ENCODE assay signal across 19 cellular contexts in the genomic region with DNA sequence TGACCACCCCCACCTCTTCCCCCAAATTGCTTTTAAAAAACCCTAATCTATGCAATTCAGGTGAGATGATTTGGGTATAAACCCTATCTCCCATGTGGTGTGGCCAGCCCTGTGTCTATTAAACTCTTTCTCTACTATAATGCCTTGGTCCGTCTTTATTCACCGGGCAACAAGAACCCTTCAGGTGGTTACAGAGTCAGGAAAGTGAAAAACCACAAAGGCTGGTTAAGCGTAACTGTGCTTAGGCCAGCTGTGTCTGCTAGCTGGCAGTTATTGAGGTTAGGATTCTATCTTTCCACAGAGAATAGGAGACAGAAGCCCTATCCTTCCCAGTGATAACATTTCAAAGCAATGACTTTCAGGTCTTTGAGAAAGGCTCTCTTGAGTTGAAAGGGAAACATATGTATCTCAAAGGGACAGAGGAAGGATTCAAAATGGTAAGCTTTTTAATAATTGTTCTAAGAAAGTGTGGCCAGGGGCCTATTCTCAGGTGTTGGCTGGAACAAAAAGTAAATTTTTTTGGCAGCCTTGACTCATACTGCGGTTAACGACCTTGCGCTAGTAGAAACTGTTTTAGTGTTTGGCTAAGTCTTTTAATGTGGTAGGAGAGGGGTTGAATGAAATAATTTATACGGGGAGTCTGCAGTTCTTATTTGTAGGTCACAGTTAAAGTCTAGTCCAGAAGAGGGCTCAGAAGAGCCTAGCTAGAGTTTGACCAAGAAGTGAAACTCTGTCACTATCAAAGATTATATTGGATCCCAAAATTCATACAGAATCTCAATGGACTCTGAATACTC.
"Had no signal": no experiment of that assay in that cellular context is flagged by ENCODE, and none has a peak within 500 bp of the region (broad histone marks: within the 10 kb centered on the region; RNA-seq: fewer than 3 reads in every experiment).

No MANE protein-coding gene starts in this region.

- H3K27ac Mint-ChIP-seq: mesothelial cell of epicardium, natural killer cell, type B pancreatic cell had no signal

- ATAC-seq: gastroesophageal sphincter, left lobe of liver, natural killer cell had no signal

- H3K27me3 ChIP-seq: right atrium auricular region, sigmoid colon, thyroid gland had no signal

- H3K9me3 ChIP-seq: esophagus muscularis mucosa, gastroesophageal sphincter, right atrium auricular region, suprapubic skin, thyroid gland had no signal

- H3K27me3 Mint-ChIP-seq: type B pancreatic cell had no signal

- DNase-seq: effector memory CD4-positive, alpha-beta T cell; foreskin fibroblast; glutamatergic neuron; islet precursor cell; natural killer cell; sigmoid colon; stimulated activated CD4-positive, alpha-beta T cell treated with anti-CD3 and anti-CD28 coated beads, Interleukin-2, amount 100 ng/mL, for 24 hours; stimulated activated naive CD4-positive, alpha-beta T cell; thyroid gland had no signal

- H3K4me1 ChIP-seq: esophagus muscularis mucosa, gastroesophageal sphincter, right atrium auricular region, sigmoid colon, suprapubic skin, thyroid gland had no signal

- H3K27ac ChIP-seq: epithelial cell of prostate, esophagus muscularis mucosa, gastroesophageal sphincter, right atrium auricular region, sigmoid colon, skin epidermis, suprapubic skin, thyroid gland had no signal

- H3K4me1 Mint-ChIP-seq: mesothelial cell of epicardium, natural killer cell, neural crest cell had no signal

- H3K4me3 Mint-ChIP-seq: mesothelial cell of epicardium, natural killer cell, neural crest cell, type B pancreatic cell had no signal

- H3K36me3 ChIP-seq: esophagus muscularis mucosa, gastroesophageal sphincter, right atrium auricular region, sigmoid colon, suprapubic skin, thyroid gland had no signal

- H3K9me3 Mint-ChIP-seq: type B pancreatic cell had no signal

- H3K4me3 ChIP-seq: esophagus muscularis mucosa, gastroesophageal sphincter, right atrium auricular region, sigmoid colon, skin epidermis, suprapubic skin, thyroid gland had no signal
